12 cellular contexts compared by ENCODE assay signal in genomic region chr7:72183835-72184234, GRCh38.
DNase-seq lines count a peak whose midpoint lies in the region; ATAC-seq and TF ChIP-seq lines count a peak whose summit lies in the region.
"Had no signal": no experiment of that assay in that cellular context is flagged by ENCODE, and none has a peak within 500 bp of the region (broad histone marks: within the 10 kb centered on the region; RNA-seq: fewer than 3 reads in every experiment).

No MANE protein-coding gene starts in this region.

- H3K4me1 Mint-ChIP-seq in CD14-positive monocyte: no peaks in the 10 kb centered on the region

- H2AFZ ChIP-seq in OCI-LY3 (ENCODE audit: low read depth, low read length): no peak overlapping the region

- no peaks in the 10 kb centered on the region for H3K36me3 Mint-ChIP-seq in CD14-positive monocyte

- TF ChIP-seq CTCF in CD14-positive monocyte (IDR thresholded peaks at IDR 0.05) (peak; percentile 34), GM12864 (IDR thresholded peaks at IDR 0.05; ENCODE audit: low read depth, low read length, missing control alignments) (peak; percentile 28), OCI-LY3 (IDR thresholded peaks at IDR 0.05; ENCODE audit: low read depth, low read length) (peak; percentile 45), foreskin keratinocyte (conservative IDR thresholded peaks at IDR 0.05) (peak; percentile 37)

- H3K4me1 ChIP-seq in OCI-LY3 (ENCODE audit: low read length): no peaks in the 10 kb centered on the region
- no peaks in the 10 kb centered on the region for H3K4me1 ChIP-seq in foreskin keratinocyte

- no peaks in the 10 kb centered on the region for H3K27me3 Mint-ChIP-seq in CD14-positive monocyte (ENCODE audit: low read depth in 3 of 3)
- H3K27me3 Mint-ChIP-seq: effector memory CD8-positive, alpha-beta T cell had no signal

- no peak overlapping the region for H3K4me3 ChIP-seq in GM12864 (ENCODE audit: low read depth, low read length)
- H3K4me3 ChIP-seq in OCI-LY3 (ENCODE audit: low read length): no peak overlapping the region

- H3K9ac ChIP-seq in OCI-LY3 (ENCODE audit: low read length): no peak overlapping the region

- H3K27me3 ChIP-seq in OCI-LY3 (ENCODE audit: low read depth, low read length) (no peaks in the 10 kb centered on the region), foreskin keratinocyte (no peaks in the 10 kb centered on the region)

- H3K9me3 ChIP-seq in OCI-LY3 (ENCODE audit: insufficient read depth, low read length): no peaks in the 10 kb centered on the region

- no peak overlapping the region for H3K27ac ChIP-seq in OCI-LY3 (ENCODE audit: low read length)
- no peak overlapping the region for H3K27ac ChIP-seq in foreskin keratinocyte

- H3K4me2 ChIP-seq in OCI-LY3 (ENCODE audit: low read length): no peak overlapping the region

- no peaks in the 10 kb centered on the region for H3K36me3 ChIP-seq in OCI-LY3 (replicated peaks; ENCODE audit: low read depth, low read length)

- H3K9me3 Mint-ChIP-seq in CD14-positive monocyte: peaks cover 0 to 2% (median 0%) of the 10 kb centered on the region in 7 donors

- DNase-seq in CD14-positive monocyte (ENCODE audit: low spot score) (no peak), GM12864 (ENCODE audit: low read depth) (no peak), foreskin keratinocyte (no peak), GDM1 (lab: John Stamatoyannopoulos, UW) (no peak)
- no peak for DNase-seq in activated CD8-positive, alpha-beta memory T cell treated with anti-CD3 and anti-CD28 coated beads, Interleukin-2, amount 50 U/mL, for 4 hours
- DNase-seq: Calu3; effector memory CD8-positive, alpha-beta T cell; NCI-H446 treated with DMSO at 0.1 percent for 48 hours; small intestine had no signal

- intact Hi-C loops in CD14-positive monocyte (cut with micrococcal nuclease): no loop called here

- H3K79me2 ChIP-seq in OCI-LY3 (ENCODE audit: low read length): no peaks in the 10 kb centered on the region

- no peak overlapping the region for H3K27ac Mint-ChIP-seq in CD14-positive monocyte
- H3K27ac Mint-ChIP-seq: effector memory CD8-positive, alpha-beta T cell had no signal

- H4K20me1 ChIP-seq in OCI-LY3 (ENCODE audit: insufficient read depth, low read length): no peaks in the 10 kb centered on the region

- H3K4me3 Mint-ChIP-seq in CD14-positive monocyte: no peak overlapping the region
- H3K4me3 Mint-ChIP-seq: effector memory CD8-positive, alpha-beta T cell had no signal

- ATAC-seq in foreskin keratinocyte (no peak), GM21723 (IDR thresholded peaks at IDR 0.05; ENCODE audit: unreplicated experiment) (no peak), GM21619 (IDR thresholded peaks at IDR 0.05; ENCODE audit: unreplicated experiment) (no peak)
- ATAC-seq: effector memory CD8-positive, alpha-beta T cell had no signal
